In the genomic region with DNA sequence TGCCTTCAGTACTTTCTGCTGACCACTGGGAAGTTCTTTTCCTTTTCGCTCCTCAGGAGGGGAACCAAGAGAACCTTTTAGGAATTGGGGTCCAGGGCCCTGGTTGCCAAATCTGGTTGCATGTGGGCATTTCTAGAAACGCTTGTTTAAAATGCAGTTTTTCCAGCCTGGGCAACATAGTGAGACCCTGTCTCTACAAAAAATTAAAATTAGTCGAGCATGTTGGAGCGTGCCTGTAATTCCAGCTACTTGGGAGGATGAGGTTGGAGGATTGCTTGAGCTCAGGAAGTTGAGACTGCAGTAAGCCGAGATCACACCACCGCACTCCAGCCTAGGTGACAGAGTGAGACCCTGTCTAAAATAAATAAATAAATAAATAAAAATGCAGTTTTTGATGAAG, we compare ENCODE assay signal across 10 cellular contexts. TPM values are rescaled to one million over a fixed set of nuclear protein-coding genes. Genes with fewer than 3 reads are reported as not detected.
DNase-seq lines count a peak whose midpoint lies in the region; ATAC-seq and TF ChIP-seq lines count a peak whose summit lies in the region.
"Had no signal": no experiment of that assay in that cellular context is flagged by ENCODE, and none has a peak within 500 bp of the region (broad histone marks: within the 10 kb centered on the region; RNA-seq: fewer than 3 reads in every experiment).

No MANE protein-coding gene starts in this region.

- H3K36me3 ChIP-seq in stomach: peaks cover 6 to 31% (median 23%) of the 10 kb centered on the region in 4 donors
- H3K36me3 ChIP-seq: cardiac muscle cell had no signal

- no peak for TF ChIP-seq POLR2A in stomach (IDR thresholded peaks at IDR 0.05)

- intact Hi-C loops in stomach (cut with DNase I; ENCODE audit: low total_unique reads): no loop called here

- H3K4me3 ChIP-seq in fibroblast of the aortic adventitia (ENCODE audit: low read depth, low read length) (peak overlapping the region; percentile 90), stomach (peak overlapping the region in 3 of 4 donors; percentile 75 to 83 (median 81))

- no peak for DNase-seq in activated T-cell treated with anti-CD3 and anti-CD28 coated beads, Interleukin-2, amount 50 U/mL, for 4 hours
- DNase-seq in activated T-cell treated with anti-CD3 and anti-CD28 coated beads for 4 hours (no peak), WTC11 (ENCODE audit: low spot score) (no peak), fibroblast of the aortic adventitia (ENCODE audit: low read depth) (no peak), stomach (no peak), ecto neural progenitor cell (ENCODE audit: low spot score) (no peak), osteocyte (ENCODE audit: extremely low spot score, unreplicated experiment) (no peak)

- peaks cover 9% of the 10 kb centered on the region for H3K36me3 Mint-ChIP-seq in activated T-cell treated with anti-CD3 and anti-CD28 coated beads, Interleukin-2, amount 50 U/mL, for 4 hours (ENCODE audit: insufficient read depth)
- H3K36me3 Mint-ChIP-seq in WTC11 (peaks cover 10% of the 10 kb centered on the region), osteocyte (ENCODE audit: unreplicated experiment) (no peaks in the 10 kb centered on the region)

- TF ChIP-seq EP300 in stomach (IDR thresholded peaks at IDR 0.05): no peak

- peaks cover 5% of the 10 kb centered on the region for H3K9me3 Mint-ChIP-seq in activated T-cell treated with anti-CD3 and anti-CD28 coated beads, Interleukin-2, amount 50 U/mL, for 4 hours
- H3K9me3 Mint-ChIP-seq in WTC11: peaks cover 5% of the 10 kb centered on the region
- H3K9me3 Mint-ChIP-seq in osteocyte (ENCODE audit: unreplicated experiment): no peaks in the 10 kb centered on the region

- TF ChIP-seq CTCF in WTC11 (IDR thresholded peaks at IDR 0.05): no peak
- no peak for TF ChIP-seq CTCF in fibroblast of the aortic adventitia (IDR thresholded peaks at IDR 0.05; ENCODE audit: insufficient read depth, low read length)
- TF ChIP-seq CTCF in stomach (IDR thresholded peaks at IDR 0.05): no peak
- TF ChIP-seq CTCF in osteocyte (IDR thresholded peaks at IDR 0.05): no peak

- peak overlapping the region; percentile 91 for H3K4me3 Mint-ChIP-seq in activated T-cell treated with anti-CD3 and anti-CD28 coated beads, Interleukin-2, amount 50 U/mL, for 4 hours
- H3K4me3 Mint-ChIP-seq in WTC11: peak overlapping the region; percentile 80
- H3K4me3 Mint-ChIP-seq in osteocyte (ENCODE audit: unreplicated experiment): no peak overlapping the region

- CTCF ChIA-PET in WTC11 (lab: Charles Lee): interaction anchor here (1.3 to 4.0 kb wide), 15 partner anchors 10 to 111 kb away, joined by 4 to 42 read pairs (median 10); partner anchors contain the start of genes CDK5RAP3, LRRC46, MRPL10 and PRR15L

- H3K27ac Mint-ChIP-seq in WTC11 (no peak overlapping the region), osteocyte (ENCODE audit: unreplicated experiment) (no peak overlapping the region)

- H3K4me1 ChIP-seq in stomach: peaks cover 35 to 63% (median 50%) of the 10 kb centered on the region in 4 donors

- no peak for ATAC-seq in activated T-cell treated with anti-CD3 and anti-CD28 coated beads, Interleukin-2, amount 50 U/mL, for 4 hours
- ATAC-seq in WTC11 (no peak), HG03378 (IDR thresholded peaks at IDR 0.05; ENCODE audit: unreplicated experiment) (no peak)

- H3K9me3 ChIP-seq in stomach: no peaks in the 10 kb centered on the region

- WGBS in stomach, 5 donors: 73 to 76% (median 74%) methylated on average over 6 of the region's 6 CpGs

- POLR2A ChIA-PET in WTC11 (lab: Charles Lee): no interaction called here

- H3K27ac ChIP-seq in stomach: peak overlapping the region in 4 of 5 donors; percentile 87 to 90 (median 88)
- H3K27ac ChIP-seq: cardiac muscle cell had no signal

- no peaks in the 10 kb centered on the region for H3K27me3 Mint-ChIP-seq in activated T-cell treated with anti-CD3 and anti-CD28 coated beads, Interleukin-2, amount 50 U/mL, for 4 hours (ENCODE audit: low read depth)
- H3K27me3 Mint-ChIP-seq in WTC11 (ENCODE audit: low read depth) (peaks cover 30% of the 10 kb centered on the region), osteocyte (ENCODE audit: unreplicated experiment) (peaks cover 6% of the 10 kb centered on the region)

- peaks cover 41% of the 10 kb centered on the region for H3K4me1 Mint-ChIP-seq in activated T-cell treated with anti-CD3 and anti-CD28 coated beads, Interleukin-2, amount 50 U/mL, for 4 hours (ENCODE audit: low read depth)
- H3K4me1 Mint-ChIP-seq in WTC11 (peaks cover 18% of the 10 kb centered on the region), osteocyte (ENCODE audit: unreplicated experiment) (peaks cover 13% of the 10 kb centered on the region)

- H3K27me3 ChIP-seq in stomach: no peaks in the 10 kb centered on the region
- H3K27me3 ChIP-seq: cardiac muscle cell had no signal

TF ChIP-seq in WTC11, 78 proteins besides CTCF, POLR2A, EP300 and RAD21:
- peak; percentile 24; the same call in 1 of the 2 replicates for TF ChIP-seq ZNF121 (CRISPR knock-in tag; IDR thresholded peaks at IDR 0.05)
- TF ChIP-seq, protein P1, sequence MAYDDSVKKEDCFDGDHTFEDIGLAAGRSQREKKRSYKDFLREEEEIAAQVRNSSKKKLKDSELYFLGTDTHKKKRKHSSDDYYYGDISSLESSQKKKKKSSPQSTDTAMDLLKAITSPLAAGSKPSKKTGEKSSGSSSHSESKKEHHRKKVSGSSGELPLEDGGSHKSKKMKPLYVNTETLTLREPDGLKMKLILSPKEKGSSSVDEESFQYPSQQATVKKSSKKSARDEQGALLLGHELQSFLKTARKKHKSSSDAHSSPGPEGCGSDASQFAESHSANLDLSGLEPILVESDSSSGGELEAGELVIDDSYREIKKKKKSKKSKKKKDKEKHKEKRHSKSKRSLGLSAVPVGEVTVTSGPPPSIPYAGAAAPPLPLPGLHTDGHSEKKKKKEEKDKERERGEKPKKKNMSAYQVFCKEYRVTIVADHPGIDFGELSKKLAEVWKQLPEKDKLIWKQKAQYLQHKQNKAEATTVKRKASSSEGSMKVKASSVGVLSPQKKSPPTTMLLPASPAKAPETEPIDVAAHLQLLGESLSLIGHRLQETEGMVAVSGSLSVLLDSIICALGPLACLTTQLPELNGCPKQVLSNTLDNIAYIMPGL (CRISPR knock-in tag; IDR thresholded peaks at IDR 0.05): no peak
TF ChIP-seq in WTC11: peak in this region for 1.

RNA-seq across cellular contexts. Expression of gene PNPO, which starts 1.2 kb away (rescaled TPM):
- 10 to 100 TPM; 82.8 to 83.5 (median 83.2) TPM for total RNA-seq in activated T-cell treated with anti-CD3 and anti-CD28 coated beads, Interleukin-2, amount 50 U/mL, for 4 hours
- 12.2 to 17.8 TPM (median 17.2 TPM) in 3 replicates for total RNA-seq in WTC11 (2021)
- 44.9 and 198 TPM in 2 replicates for total RNA-seq in fibroblast of the aortic adventitia (ENCODE audit: low replicate concordance)
- total RNA-seq in stomach: 10 to 100 TPM in 4 of 5 donors, not detected in 1; 12.1 to 44.2 (median 19.8) TPM
- polyA plus RNA-seq in stomach: 10 to 100 TPM in 1 of 3 donors, 1 to 10 TPM in 2; 7.6 to 10.3 (median 8.6) TPM
- total RNA-seq in osteocyte: 9.0 and 9.2 TPM in 2 replicates

RNA-seq across cellular contexts. Expression of gene PRR15L, which starts 15.1 kb away (rescaled TPM):
- total RNA-seq in activated T-cell treated with anti-CD3 and anti-CD28 coated beads, Interleukin-2, amount 50 U/mL, for 4 hours: under 1 TPM in 2 of 3 donors, not detected in 1; 0.14 to 0.29 TPM
- total RNA-seq in WTC11 (2021) (0.59 to 1.1 TPM (median 1.1 TPM) in 3 replicates), fibroblast of the aortic adventitia (ENCODE audit: low replicate concordance) (not detected in 2 replicates), stomach (10 to 100 TPM; 23.9 to 93.6 (median 69.8) TPM), osteocyte (not detected in 2 replicates)
- 100 to 1,000 TPM in 1 of 3 donors, 10 to 100 TPM in 2; 71.0 to 102 (median 97.9) TPM for polyA plus RNA-seq in stomach
- total RNA-seq: cardiac muscle cell, mononuclear cell had no signal
- polyA plus RNA-seq: cardiac muscle cell had no signal

RNA-seq across cellular contexts. Expression of gene CDK5RAP3, which starts 28.3 kb away (rescaled TPM):
- 100 to 1,000 TPM; 145 to 159 (median 156) TPM for total RNA-seq in activated T-cell treated with anti-CD3 and anti-CD28 coated beads, Interleukin-2, amount 50 U/mL, for 4 hours
- total RNA-seq in WTC11 (2021) (128 to 143 TPM (median 138 TPM) in 3 replicates), fibroblast of the aortic adventitia (ENCODE audit: low replicate concordance) (49.5 and 109 TPM in 2 replicates), stomach (100 to 1,000 TPM; 101 to 682 (median 474) TPM), osteocyte (136 and 148 TPM in 2 replicates)
- 100 to 1,000 TPM; 155 to 300 (median 242) TPM for polyA plus RNA-seq in stomach

RNA-seq across cellular contexts. Expression of gene SP2, which starts 46.5 kb away (rescaled TPM):
- 10 to 100 TPM; 20.9 to 25.6 (median 23.1) TPM for total RNA-seq in activated T-cell treated with anti-CD3 and anti-CD28 coated beads, Interleukin-2, amount 50 U/mL, for 4 hours
- 9.9 to 11.5 TPM (median 10.7 TPM) in 3 replicates for total RNA-seq in WTC11 (2021)
- 0.08 and 3.7 TPM in 2 replicates for total RNA-seq in fibroblast of the aortic adventitia (ENCODE audit: low replicate concordance)
- 10 to 100 TPM in 2 of 5 donors, 1 to 10 TPM in 2, under 1 TPM in 1; 0.87 to 22.8 (median 3.1) TPM for total RNA-seq in stomach
- 10 to 100 TPM in 1 of 3 donors, 1 to 10 TPM in 2; 4.7 to 11.9 (median 8.0) TPM for polyA plus RNA-seq in stomach
- total RNA-seq in osteocyte: 19.9 and 20.7 TPM in 2 replicates

Comparison
In these comparisons a context has a peak if more than half of its experiments do, and no peak if none do; other contexts are left out.
1. RNA of gene PRR15L, which starts 15.1 kb away (total RNA-seq): 23.9 to 93.6 TPM in stomach; 0.59 to 1.1 TPM in WTC11, 0.14 to 0.29 TPM in activated T-cell treated with anti-CD3 and anti-CD28 coated beads, Interleukin-2, amount 50 U/mL, for 4 hours, not detected in fibroblast of the aortic adventitia and not detected in osteocyte; every median in the first group is over 10 times any median in the second.